ENCODE assay signal across 8 cellular contexts in genomic region chr14:60724080-60724618, GRCh38. TPM values are rescaled to one million over a fixed set of nuclear protein-coding genes. Genes with fewer than 3 reads are reported as not detected.
DNase-seq lines count a peak whose midpoint lies in the region; ATAC-seq and TF ChIP-seq lines count a peak whose summit lies in the region.

Gene SIX4, minus strand, starts transcription at chr14:60724351. Its CDS starts 277 bp downstream, at chr14:60724074.

- peak; percentile 84 for DNase-seq in Caki2 (ENCODE audit: low read depth)
- DNase-seq in Jurkat, Clone E6-1 (ENCODE audit: low read depth, low spot score), result no peak
- DNase-seq in Peyer's patch, result peak in 2 of 3 donors; percentile 54 to 73
- DNase-seq in astrocyte of the spinal cord (ENCODE audit: low read depth, low spot score), result peak; percentile 90
- peak in 33 of 51 donors; percentile 4 to 59 (median 34) for DNase-seq in hypothalamus (lab: John Stamatoyannopoulos, UW)

- TF ChIP-seq POLR2A in Peyer's patch (IDR thresholded peaks at IDR 0.05), result no peak

- H3K9ac ChIP-seq in rectal smooth muscle tissue (ENCODE audit: low read length), result no peak within 1 kb of the TSS

- no peak for TF ChIP-seq CTCF in Peyer's patch (IDR thresholded peaks at IDR 0.05)
- no peak for TF ChIP-seq CTCF in astrocyte of the spinal cord (IDR thresholded peaks at IDR 0.05; ENCODE audit: low read depth, low read length)

- H3K27ac ChIP-seq in Peyer's patch (peak within 1 kb of the TSS in 2 of 4 donors; percentile 38 to 47), rectal smooth muscle tissue (ENCODE audit: low read depth, low read length) (no peak within 1 kb of the TSS)

- H3K4me1 ChIP-seq in Peyer's patch (peaks cover 0 to 36% (median 14%) of the 10 kb centered on the region in 4 donors), rectal smooth muscle tissue (ENCODE audit: control insufficient read depth, insufficient read depth, low read length) (no peaks in the 10 kb centered on the region)

- in situ Hi-C loops in Caki2 (cut with HindIII; ENCODE audit: low pct_unique_long_range_greater_than_20kb, low sequenced_read_pairs) (no loop called here), astrocyte of the spinal cord (cut with HindIII; ENCODE audit: low sequenced_read_pairs) (no loop called here)

- H3K27me3 ChIP-seq in Peyer's patch (peaks cover 0 to 29% of the 10 kb centered on the region in 2 donors), rectal smooth muscle tissue (ENCODE audit: control insufficient read depth, insufficient read depth, low read length) (peaks cover 20% of the 10 kb centered on the region)

- H3K4me3 ChIP-seq in Jurkat, Clone E6-1 (ENCODE audit: low read length), result peak within 1 kb of the TSS; percentile 53
- H3K4me3 ChIP-seq in Peyer's patch, result peak within 1 kb of the TSS; percentile 47 to 75 (median 64)
- peak within 1 kb of the TSS; percentile 57 for H3K4me3 ChIP-seq in astrocyte of the spinal cord (ENCODE audit: low read depth, low read length)
- H3K4me3 ChIP-seq in rectal smooth muscle tissue (ENCODE audit: low read length), result peak within 1 kb of the TSS; percentile 76

- ATAC-seq in GM21529 (IDR thresholded peaks at IDR 0.05; ENCODE audit: unreplicated experiment) (peak; percentile 48), HG02938 (IDR thresholded peaks at IDR 0.05; ENCODE audit: unreplicated experiment) (no peak)

- H3K9me3 ChIP-seq in Peyer's patch, result no peaks in the 10 kb centered on the region

- H3K36me3 ChIP-seq in Peyer's patch (no peaks in the 10 kb centered on the region), rectal smooth muscle tissue (ENCODE audit: control insufficient read depth, insufficient read depth, low read length) (no peaks in the 10 kb centered on the region)

RNA-seq across cellular contexts. Expression of gene SIX4, which starts in this region (rescaled TPM):
- total RNA-seq in Caki2 (2014; rRNA removed; shearing (Covaris generic); ENCODE audit: low replicate concordance), result 3.5 and 4.8 TPM in 2 replicates
- 0.55 TPM for polyA plus RNA-seq in Jurkat, Clone E6-1 (2012; ENCODE audit: insufficient read depth, insufficient read length)
- 1 to 10 TPM in 1 of 4 donors, not detected in 3; 2.1 TPM for total RNA-seq in Peyer's patch
